Comparison of ENCODE assay signal across 25 cellular contexts in genomic region chr1:222390181-222390580, GRCh38.
DNase-seq lines count a peak whose midpoint lies in the region; ATAC-seq lines count a peak whose summit lies in the region.
"Had no signal": no experiment of that assay in that cellular context is flagged by ENCODE, and none has a peak within 500 bp of the region (broad histone marks: within the 10 kb centered on the region; RNA-seq: fewer than 3 reads in every experiment).

No MANE protein-coding gene starts in this region.

- H3K9me3 ChIP-seq in GM23248 (ENCODE audit: low read depth): no peaks in the 10 kb centered on the region
- H3K9me3 ChIP-seq in adipocyte (ENCODE audit: control insufficient read depth, low read length): no peaks in the 10 kb centered on the region
- H3K9me3 ChIP-seq: adrenal gland, esophagus squamous epithelium had no signal

- H3K9ac ChIP-seq in GM23248 (no peak overlapping the region), adipocyte (ENCODE audit: low read length) (no peak overlapping the region)

- intact Hi-C loops in left colon (cut with DNase I, micrococcal nuclease): no loop called here

- no peak overlapping the region for H3K27ac ChIP-seq in GM23248
- H3K27ac ChIP-seq: adrenal gland, cardiac muscle cell, esophagus squamous epithelium, PC-9 had no signal

- H3K4me2 ChIP-seq in GM23248 (ENCODE audit: unreplicated experiment): peak overlapping the region; percentile 14
- H3K4me2 ChIP-seq: PC-9 had no signal

- in situ Hi-C loops in GM23248 (cut with MboI): no loop called here

- no peaks in the 10 kb centered on the region for H4K20me1 ChIP-seq in GM23248 (ENCODE audit: insufficient read depth)

- H3K4me1 ChIP-seq in GM23248 (ENCODE audit: insufficient read depth) (peaks cover 9% of the 10 kb centered on the region; the same call in 1 of the 2 replicates), adipocyte (ENCODE audit: control insufficient read depth, insufficient read depth, low read length) (no peaks in the 10 kb centered on the region)
- H3K4me1 ChIP-seq: adrenal gland, esophagus squamous epithelium had no signal

- H3F3A ChIP-seq in GM23248 (ENCODE audit: insufficient read depth): no peaks in the 10 kb centered on the region

- H3K27me3 ChIP-seq in GM23248 (replicated peaks; ENCODE audit: insufficient read depth) (no peaks in the 10 kb centered on the region), adipocyte (replicated peaks; ENCODE audit: control insufficient read depth, insufficient read depth, low read length) (no peaks in the 10 kb centered on the region)
- H3K27me3 ChIP-seq: adrenal gland, cardiac muscle cell, esophagus squamous epithelium had no signal

- ATAC-seq in left colon: no peak
- ATAC-seq: natural killer cell; stimulated activated naive CD8-positive, alpha-beta T cell treated with anti-CD3 and anti-CD28 coated beads, Interleukin-15, Interleukin-2, amounts not matched to agents 100 U/mL and 50 U/mL, for 24 hours; WTC11 had no signal

- H3K36me3 ChIP-seq in GM23248 (ENCODE audit: low read depth) (no peaks in the 10 kb centered on the region), adipocyte (ENCODE audit: control insufficient read depth, insufficient read depth, low read length, severe bottlenecking) (no peaks in the 10 kb centered on the region)
- H3K36me3 ChIP-seq: adrenal gland, cardiac muscle cell, esophagus squamous epithelium had no signal

- 51 to 63% methylated on average over 2 of the region's 2 CpGs for WGBS in GM23248 (ENCODE audit: low coverage in 1 of 2, low lambda C conversion rate in 2 of 2, missing lambda C conversion rate in 2 of 2), 2 experiments

- peak overlapping the region; percentile 9; the same call in 1 of the 2 replicates for H2AFZ ChIP-seq in GM23248
- H2AFZ ChIP-seq: PC-9 had no signal

- H3K9me2 ChIP-seq in GM23248 (ENCODE audit: insufficient read depth): no peaks in the 10 kb centered on the region

- H3K79me2 ChIP-seq in GM23248 (ENCODE audit: insufficient read depth): no peaks in the 10 kb centered on the region

- no peak overlapping the region for H3K4me3 ChIP-seq in GM23248
- H3K4me3 ChIP-seq in adipocyte (ENCODE audit: low read length): no peak overlapping the region
- H3K4me3 ChIP-seq: adrenal gland, cardiac muscle cell, esophagus squamous epithelium, PC-9 had no signal

- DNase-seq in A172 (ENCODE audit: low spot score): peak; percentile 44
- peak; percentile 79 for DNase-seq in GM23248
- peak; percentile 45 for DNase-seq in adipocyte (ENCODE audit: low read depth)
- peak; percentile 85 for DNase-seq in fibroblast of peridontal ligament (ENCODE audit: extremely low read depth)
- no peak for DNase-seq in NCI-H82 (lab: John Stamatoyannopoulos, UW)
- no peak for DNase-seq in left colon
- DNase-seq in KG1 (lab: John Stamatoyannopoulos, UW): no peak
- no peak for DNase-seq in D341Med (ENCODE audit: low spot score)
- DNase-seq: 8988T; activated CD4-positive, alpha-beta T cell treated with anti-CD3 and anti-CD28 coated beads, Interleukin-2, amount 10 ng/mL, durations not matched to agents 7 days and 5 days; activated T-cell treated with anti-CD3 and anti-CD28 coated beads, Interleukin-2, amount 50 U/mL, for 48 hours; adrenal gland; esophagus squamous epithelium; midbrain; MV-4-11; natural killer cell; NCI-H146; NCI-H524 treated with DMSO at 0.1 percent for 48 hours; occipital lobe; PC-9; SHP77; stimulated activated naive CD8-positive, alpha-beta T cell treated with anti-CD3 and anti-CD28 coated beads, Interleukin-15, Interleukin-2, amounts not matched to agents 100 U/mL and 50 U/mL, for 24 hours; T1000 had no signal

Comparison
In these comparisons a context has a peak if more than half of its experiments do, and no peak if none do; other contexts are left out.
1. DNase-seq: peak in A172 (single experiment), GM23248 (single experiment), adipocyte (single experiment) and fibroblast of peridontal ligament (single experiment); none in NCI-H82 (single experiment), left colon (0 of 2), KG1 (single experiment) and D341Med (single experiment).